In genomic region chr20:49697071-49697470, GRCh38 we compare ENCODE assay signal across 10 cellular contexts. TPM values are rescaled to one million over a fixed set of nuclear protein-coding genes. Genes with fewer than 3 reads are reported as not detected.
A peak's percentile ranks its signal among the peaks of the same experiment; 100 is the strongest.
DNase-seq lines count a peak whose midpoint lies in the region; ATAC-seq, FAIRE-seq and TF ChIP-seq lines count a peak whose summit lies in the region.
"Had no signal": no experiment of that assay in that cellular context is flagged by ENCODE, and none has a peak within 500 bp of the region (broad histone marks: within the 10 kb centered on the region; RNA-seq: fewer than 3 reads in every experiment).

No MANE protein-coding gene starts in this region.

- H4K20me1 ChIP-seq in OCI-LY3 (ENCODE audit: insufficient read depth, low read length) (peaks cover 55% of the 10 kb centered on the region), keratinocyte (ENCODE audit: control insufficient read depth, extremely low read depth, insufficient read depth, low read length) (peaks cover 4% of the 10 kb centered on the region)

- peak overlapping the region; percentile 91 for H3K27ac ChIP-seq in OCI-LY3 (ENCODE audit: low read length)
- H3K27ac ChIP-seq in keratinocyte (ENCODE audit: control insufficient read depth, insufficient read depth, low read length) = peak overlapping the region; percentile 56
- H3K27ac ChIP-seq: WERI-Rb-1 had no signal

- no peaks in the 10 kb centered on the region for H3K27me3 ChIP-seq in OCI-LY3 (ENCODE audit: low read depth, low read length)
- no peaks in the 10 kb centered on the region for H3K27me3 ChIP-seq in keratinocyte (ENCODE audit: control insufficient read depth, extremely low read depth, insufficient read depth, low read length)

- DNase-seq in NCI-H82 (lab: John Stamatoyannopoulos, UW) (peak; percentile 39), NCI-H82 treated with DMSO at 0.1 percent for 48 hours (lab: John Stamatoyannopoulos, UW; ENCODE audit: unreplicated experiment) (no peak), keratinocyte (ENCODE audit: low read depth, low spot score) (no peak), COLO829 (ENCODE audit: low spot score) (no peak), left cardiac atrium (no peak)
- no peak for DNase-seq in stimulated activated naive B cell treated with anti-CD40 and anti-IgM and Interleukin-4, amounts not matched to agents 10 μg/mL and 1 μg/mL and 100 μg/mL, for 72 hours
- DNase-seq: WERI-Rb-1 had no signal

- no peaks in the 10 kb centered on the region for H3K9me3 Mint-ChIP-seq in stimulated activated naive B cell treated with anti-CD40 and anti-IgM and Interleukin-4, amounts not matched to agents 10 μg/mL and 1 μg/mL and 100 μg/mL, for 72 hours

- H3K9me3 ChIP-seq in OCI-LY3 (ENCODE audit: insufficient read depth, low read length) (no peaks in the 10 kb centered on the region), keratinocyte (ENCODE audit: control insufficient read depth, low read depth, low read length) (no peaks in the 10 kb centered on the region)

- H3K36me3 ChIP-seq in OCI-LY3 (replicated peaks; ENCODE audit: low read depth, low read length) = peaks cover 15% of the 10 kb centered on the region
- no peaks in the 10 kb centered on the region for H3K36me3 ChIP-seq in keratinocyte (ENCODE audit: control insufficient read depth in 2 of 2, extremely low read depth in 1 of 2, insufficient read depth in 2 of 2, low read length in 2 of 2)
- H3K36me3 ChIP-seq: WERI-Rb-1 had no signal

- peaks cover 30 to 69% of the 10 kb centered on the region in 2 donors for H3K4me1 Mint-ChIP-seq in stimulated activated naive B cell treated with anti-CD40 and anti-IgM and Interleukin-4, amounts not matched to agents 10 μg/mL and 1 μg/mL and 100 μg/mL, for 72 hours

- FAIRE-seq in keratinocyte (lab: Jason Lieb, UNC) = no peak
- FAIRE-seq: endometrium had no signal

- H3K9ac ChIP-seq in OCI-LY3 (ENCODE audit: low read length) (peak overlapping the region; percentile 75), keratinocyte (ENCODE audit: control insufficient read depth, extremely low read depth, insufficient read depth, low read length) (peak overlapping the region; percentile 1)

- H3K4me3 Mint-ChIP-seq in stimulated activated naive B cell treated with anti-CD40 and anti-IgM and Interleukin-4, amounts not matched to agents 10 μg/mL and 1 μg/mL and 100 μg/mL, for 72 hours = peak overlapping the region in 1 of 2 donors; percentile 35

- H3K4me1 ChIP-seq in OCI-LY3 (ENCODE audit: low read length) = peaks cover 97% of the 10 kb centered on the region
- H3K4me1 ChIP-seq in keratinocyte (ENCODE audit: control insufficient read depth, extremely low read depth, insufficient read depth, low read length) = peaks cover 68% of the 10 kb centered on the region

- peaks cover 0 to 10% of the 10 kb centered on the region in 2 donors for H3K36me3 Mint-ChIP-seq in stimulated activated naive B cell treated with anti-CD40 and anti-IgM and Interleukin-4, amounts not matched to agents 10 μg/mL and 1 μg/mL and 100 μg/mL, for 72 hours

- no peak overlapping the region for H2AFZ ChIP-seq in OCI-LY3 (ENCODE audit: low read depth, low read length)
- H2AFZ ChIP-seq in keratinocyte (ENCODE audit: control insufficient read depth, low read length) = no peak overlapping the region

- H3K27me3 Mint-ChIP-seq in stimulated activated naive B cell treated with anti-CD40 and anti-IgM and Interleukin-4, amounts not matched to agents 10 μg/mL and 1 μg/mL and 100 μg/mL, for 72 hours = no peaks in the 10 kb centered on the region

- H3K27ac Mint-ChIP-seq in stimulated activated naive B cell treated with anti-CD40 and anti-IgM and Interleukin-4, amounts not matched to agents 10 μg/mL and 1 μg/mL and 100 μg/mL, for 72 hours = peak overlapping the region; percentile 66

- peaks cover 6% of the 10 kb centered on the region for H3K9me1 ChIP-seq in keratinocyte (ENCODE audit: control insufficient read depth, extremely low read depth, insufficient read depth, low read length)

- intact Hi-C loops in left cardiac atrium (cut with DNase I) = no loop called here

- peaks cover 97% of the 10 kb centered on the region for H3K79me2 ChIP-seq in OCI-LY3 (ENCODE audit: low read length)
- peaks cover 96% of the 10 kb centered on the region for H3K79me2 ChIP-seq in keratinocyte (ENCODE audit: control insufficient read depth, insufficient read depth, low read length)

- TF ChIP-seq CTCF in OCI-LY3 (IDR thresholded peaks at IDR 0.05; ENCODE audit: low read depth, low read length) (no peak), keratinocyte (optimal IDR thresholded peaks at IDR 0.05 in 1 of 3, IDR thresholded peaks at IDR 0.05 in 1 of 3, conservative IDR thresholded peaks at IDR 0.05 in 1 of 3; ENCODE audit: extremely low read depth in 1 of 3, insufficient read depth in 2 of 3, low read length in 3 of 3) (no peak)

- H3K4me2 ChIP-seq in OCI-LY3 (ENCODE audit: low read length) = peak overlapping the region; percentile 80
- H3K4me2 ChIP-seq in keratinocyte (ENCODE audit: control insufficient read depth, extremely low read depth, insufficient read depth, low read depth, low read length) = peak overlapping the region; percentile 27

- peak overlapping the region; percentile 69 for H3K4me3 ChIP-seq in OCI-LY3 (ENCODE audit: low read length)
- H3K4me3 ChIP-seq in keratinocyte (ENCODE audit: control insufficient read depth in 2 of 3, extremely low read depth in 1 of 3, insufficient read depth in 2 of 3, low read depth in 1 of 3, low read length in 3 of 3) = no peak overlapping the region

- dilution Hi-C loops in keratinocyte (cut with MboI; ENCODE audit: extremely low pct_ligation_motif_present, low sequenced_read_pairs) = no loop called here

- ATAC-seq in stimulated activated naive B cell treated with anti-CD40 and anti-IgM and Interleukin-4, amounts not matched to agents 10 μg/mL and 1 μg/mL and 100 μg/mL, for 72 hours (replicated peaks) = no peak
- ATAC-seq in HG03439 (IDR thresholded peaks at IDR 0.05; ENCODE audit: unreplicated experiment) (no peak), left cardiac atrium (no peak)

RNA-seq across cellular contexts. Expression of gene B4GALT5, which starts 16.6 kb away (rescaled TPM):
- polyA plus RNA-seq in keratinocyte = 20.1 to 27.8 TPM (median 23.5 TPM) in 3 replicates
- polyA plus RNA-seq in keratinocyte (2011; ENCODE audit: low read depth) = 3.7 TPM
- 19.5 and 27.6 TPM in 2 replicates for polyA plus RNA-seq in keratinocyte (2011; cell fraction: cytosol; rRNA removed)
- polyA plus RNA-seq in keratinocyte (2011; cell fraction: nucleus; rRNA removed) = 24.8 and 27.3 TPM in 2 replicates
- polyA plus RNA-seq in keratinocyte (2012; ENCODE audit: low replicate concordance) = 9.1 and 16.7 TPM in 2 replicates
- polyA minus RNA-seq in keratinocyte = 21.8 to 23.9 TPM (median 23.2 TPM) in 3 replicates
- 21.5 TPM for polyA minus RNA-seq in keratinocyte (2011; cell fraction: cytosol; rRNA and poly(A)+ RNA removed)
- polyA minus RNA-seq in keratinocyte (2011; cell fraction: nucleus; rRNA and poly(A)+ RNA removed) = 15.6 and 26.1 TPM in 2 replicates
- total RNA-seq in left cardiac atrium = 10 to 100 TPM; 24.1 to 32.6 TPM
